Comparison of ENCODE assay signal across 7 cellular contexts in the genomic region with DNA sequence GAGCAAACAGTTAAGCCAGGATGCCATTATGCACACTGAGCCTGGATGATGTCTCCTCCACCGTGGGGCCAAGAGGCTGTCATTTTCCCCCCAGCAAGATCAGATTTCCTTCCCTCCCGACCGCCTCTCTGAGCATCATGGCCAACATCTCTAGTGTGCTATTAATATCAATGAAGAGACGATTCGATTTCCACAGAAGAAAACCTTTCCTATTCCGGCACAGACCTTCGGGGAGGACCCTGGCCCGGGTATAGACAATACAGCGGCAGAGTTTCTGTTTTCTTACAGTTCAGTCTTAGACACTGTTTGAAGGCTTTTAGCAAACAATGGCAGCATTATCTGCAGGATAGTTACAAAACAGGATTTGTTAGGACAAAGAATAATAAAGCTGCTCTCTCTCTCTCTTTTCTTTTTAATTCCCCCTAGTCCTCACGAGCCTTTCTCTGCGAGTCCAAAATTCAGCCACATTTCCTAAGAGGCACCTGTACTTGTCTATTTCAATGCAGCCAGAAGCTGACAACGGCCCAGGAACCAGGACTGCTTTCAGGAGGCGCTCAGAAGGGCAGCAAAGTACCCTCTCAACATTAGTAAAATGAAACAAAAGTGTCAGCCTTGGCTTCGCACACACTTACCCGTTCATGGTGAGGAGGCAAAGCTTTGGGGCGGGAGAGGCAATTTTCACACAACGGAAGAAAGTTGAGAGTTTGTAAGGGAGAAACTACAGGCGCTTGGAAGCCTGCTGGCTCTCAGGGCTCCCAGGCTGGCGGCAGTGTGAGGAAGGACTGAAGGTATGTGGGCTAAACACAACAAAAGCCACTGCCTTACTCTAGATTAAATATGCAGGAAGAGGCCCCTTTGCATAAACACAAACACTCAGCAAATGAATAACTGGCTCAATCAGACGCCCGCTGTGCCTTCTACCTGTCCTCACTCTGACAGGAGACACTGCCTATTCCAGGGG.
DNase-seq lines count a peak whose midpoint lies in the region; ATAC-seq and TF ChIP-seq lines count a peak whose summit lies in the region.

No MANE protein-coding gene starts in this region.

- no peaks in the 10 kb centered on the region for H3K36me3 ChIP-seq in Loucy (ENCODE audit: insufficient read depth, low read length)
- H3K36me3 ChIP-seq in naive thymus-derived CD4-positive, alpha-beta T cell (ENCODE audit: control insufficient read depth in 2 of 3, insufficient read depth in 3 of 3, low read length in 3 of 3) = no peaks in the 10 kb centered on the region
- H3K36me3 ChIP-seq in tibial artery = no peaks in the 10 kb centered on the region

- H3K4me2 ChIP-seq in Loucy (ENCODE audit: low read depth, low read length, poor library complexity, severe bottlenecking) = peak overlapping the region; percentile 85

- H3K27me3 Mint-ChIP-seq in activated CD4-positive, alpha-beta memory T cell treated with anti-CD3 and anti-CD28 coated beads, Interleukin-2, amount 10 ng/mL, durations not matched to agents 7 days and 5 days = peaks cover 6% of the 10 kb centered on the region
- peaks cover 0 to 67% (median 0%) of the 10 kb centered on the region in 5 donors for H3K27me3 Mint-ChIP-seq in naive thymus-derived CD4-positive, alpha-beta T cell

- peak overlapping the region; percentile 55 for H3K4me3 Mint-ChIP-seq in activated CD4-positive, alpha-beta memory T cell treated with anti-CD3 and anti-CD28 coated beads, Interleukin-2, amount 10 ng/mL, durations not matched to agents 7 days and 5 days
- peak overlapping the region; percentile 84 to 98 (median 95) for H3K4me3 Mint-ChIP-seq in naive thymus-derived CD4-positive, alpha-beta T cell

- TF ChIP-seq CTCF in Loucy (conservative IDR thresholded peaks at IDR 0.05; ENCODE audit: low read length) (no peak), fibroblast of the aortic adventitia (IDR thresholded peaks at IDR 0.05; ENCODE audit: insufficient read depth, low read length) (peak; percentile 3), tibial artery (IDR thresholded peaks at IDR 0.05) (no peak)

- peak overlapping the region; percentile 57 for H2AFZ ChIP-seq in Loucy (ENCODE audit: low read length)

- peak overlapping the region; percentile 90 for H3K27ac ChIP-seq in naive thymus-derived CD4-positive, alpha-beta T cell (ENCODE audit: low read depth, low read length)
- peak overlapping the region; percentile 59 to 73 for H3K27ac ChIP-seq in tibial artery

- POLR2A ChIA-PET in activated CD4-positive, alpha-beta memory T cell treated with anti-CD3 and anti-CD28 coated beads, Interleukin-2, amount 10 ng/mL, durations not matched to agents 7 days and 5 days (lab: Charles Lee) = interaction anchor here (1.1 kb wide), 1 partner anchor 242 kb away, joined by 3 read pairs; no protein-coding TSS in a partner anchor
- POLR2A ChIA-PET in naive thymus-derived CD4-positive, alpha-beta T cell (lab: Charles Lee) = interaction anchor here (1.0 to 2.3 kb wide), 5 partner anchors 10 to 183 kb away, joined by 3 to 7 read pairs (median 4); no protein-coding TSS in a partner anchor

- H4K20me1 ChIP-seq in Loucy (ENCODE audit: insufficient read depth, low read length, poor library complexity, severe bottlenecking) = peaks cover 4% of the 10 kb centered on the region

- no peak overlapping the region for H3K27ac Mint-ChIP-seq in activated CD4-positive, alpha-beta memory T cell treated with anti-CD3 and anti-CD28 coated beads, Interleukin-2, amount 10 ng/mL, durations not matched to agents 7 days and 5 days
- peak overlapping the region in 8 of 9 donors; percentile 68 to 99 (median 98) for H3K27ac Mint-ChIP-seq in naive thymus-derived CD4-positive, alpha-beta T cell

- H3K4me1 Mint-ChIP-seq in activated CD4-positive, alpha-beta memory T cell treated with anti-CD3 and anti-CD28 coated beads, Interleukin-2, amount 10 ng/mL, durations not matched to agents 7 days and 5 days = peaks cover 61% of the 10 kb centered on the region
- H3K4me1 Mint-ChIP-seq in naive thymus-derived CD4-positive, alpha-beta T cell = peaks cover 46 to 90% (median 74%) of the 10 kb centered on the region in 7 donors

- H3K36me3 Mint-ChIP-seq in activated CD4-positive, alpha-beta memory T cell treated with anti-CD3 and anti-CD28 coated beads, Interleukin-2, amount 10 ng/mL, durations not matched to agents 7 days and 5 days (ENCODE audit: low read depth) = no peaks in the 10 kb centered on the region
- peaks cover 0 to 12% (median 2%) of the 10 kb centered on the region in 5 donors for H3K36me3 Mint-ChIP-seq in naive thymus-derived CD4-positive, alpha-beta T cell

- ATAC-seq in naive thymus-derived CD4-positive, alpha-beta T cell = peak; percentile 51
- no peak for ATAC-seq in HG02840 (IDR thresholded peaks at IDR 0.05; ENCODE audit: low FRiP score, unreplicated experiment)

- H3K9me3 ChIP-seq in Loucy (ENCODE audit: insufficient read depth, low read depth, low read length) (no peaks in the 10 kb centered on the region), tibial artery (no peaks in the 10 kb centered on the region)
- H3K9me3 ChIP-seq in naive thymus-derived CD4-positive, alpha-beta T cell (ENCODE audit: control insufficient read depth in 2 of 3, low read length in 3 of 3) = no peaks in the 10 kb centered on the region

- no peak for DNase-seq in activated CD4-positive, alpha-beta memory T cell treated with anti-CD3 and anti-CD28 coated beads, Interleukin-2, amount 10 ng/mL, durations not matched to agents 7 days and 5 days
- DNase-seq in fibroblast of the aortic adventitia (ENCODE audit: low read depth) (peak; percentile 66), tibial artery (peak in 1 of 2 donors; percentile 25), amniotic stem cell (lab: John Stamatoyannopoulos, UW) (no peak)
- peak in 8 of 9 donors; percentile 23 to 46 (median 30) for DNase-seq in naive thymus-derived CD4-positive, alpha-beta T cell

- peak overlapping the region; percentile 75 for H3K9ac ChIP-seq in Loucy (ENCODE audit: low read depth, low read length, poor library complexity, severe bottlenecking)

- peaks cover 7% of the 10 kb centered on the region; the same call in 1 of the 2 replicates for H3F3A ChIP-seq in Loucy (ENCODE audit: low read depth)

- intact Hi-C loops in naive thymus-derived CD4-positive, alpha-beta T cell (cut with micrococcal nuclease) = loop anchor here (1.0 to 10.0 kb wide), 12 partner anchors 12 to 775 kb away; a partner anchor contains a TSS
- intact Hi-C loops in tibial artery (cut with DNase I; ENCODE audit: low total_unique reads) = loop anchor here (5.0 to 10.0 kb wide), 5 partner anchors 61 to 591 kb away; a partner anchor contains a TSS

- peaks cover 73% of the 10 kb centered on the region for H3K79me2 ChIP-seq in Loucy (ENCODE audit: insufficient read depth, low read length)

- CTCF ChIA-PET in activated CD4-positive, alpha-beta memory T cell treated with anti-CD3 and anti-CD28 coated beads, Interleukin-2, amount 10 ng/mL, durations not matched to agents 7 days and 5 days (lab: Charles Lee) = interaction anchor here (0.5 kb wide), 1 partner anchor 50 kb away, joined by 3 read pairs; no protein-coding TSS in a partner anchor
- CTCF ChIA-PET in naive thymus-derived CD4-positive, alpha-beta T cell (lab: Charles Lee) = interaction anchor here (0.6 to 1.4 kb wide), 7 partner anchors 76 to 756 kb away, joined by 3 to 6 read pairs (median 4); no protein-coding TSS in a partner anchor

- H3K27me3 ChIP-seq in Loucy (ENCODE audit: insufficient read depth, low read length, poor library complexity, severe bottlenecking) = no peaks in the 10 kb centered on the region
- no peaks in the 10 kb centered on the region for H3K27me3 ChIP-seq in naive thymus-derived CD4-positive, alpha-beta T cell (ENCODE audit: control insufficient read depth in 2 of 2, insufficient read depth in 2 of 2, low read length in 2 of 2)
- no peaks in the 10 kb centered on the region for H3K27me3 ChIP-seq in tibial artery

- peak overlapping the region; percentile 73 for H3K4me3 ChIP-seq in Loucy (ENCODE audit: low read length, poor library complexity, severe bottlenecking)
- H3K4me3 ChIP-seq in fibroblast of the aortic adventitia (ENCODE audit: low read depth, low read length) = peak overlapping the region; percentile 58
- peak overlapping the region; percentile 73 for H3K4me3 ChIP-seq in naive thymus-derived CD4-positive, alpha-beta T cell (ENCODE audit: low read length)
- peak overlapping the region; percentile 38 to 42 for H3K4me3 ChIP-seq in tibial artery

- H3K9me3 Mint-ChIP-seq in activated CD4-positive, alpha-beta memory T cell treated with anti-CD3 and anti-CD28 coated beads, Interleukin-2, amount 10 ng/mL, durations not matched to agents 7 days and 5 days = no peaks in the 10 kb centered on the region
- H3K9me3 Mint-ChIP-seq in naive thymus-derived CD4-positive, alpha-beta T cell = no peaks in the 10 kb centered on the region

- no peaks in the 10 kb centered on the region for H3K9me2 ChIP-seq in Loucy (replicated peaks; ENCODE audit: low read depth, low read length)

- H3K4me1 ChIP-seq in Loucy (ENCODE audit: insufficient read depth, low read length, poor library complexity, severe bottlenecking) = peaks cover 82% of the 10 kb centered on the region
- peaks cover 12 to 63% of the 10 kb centered on the region in 2 donors for H3K4me1 ChIP-seq in naive thymus-derived CD4-positive, alpha-beta T cell (ENCODE audit: control insufficient read depth in 2 of 2, insufficient read depth in 2 of 2, low read length in 2 of 2)
- peaks cover 0 to 57% (median 17%) of the 10 kb centered on the region in 4 donors for H3K4me1 ChIP-seq in tibial artery

Comparison
In these comparisons a context has a peak if more than half of its experiments do, and no peak if none do; other contexts are left out.
1. DNase-seq: peak in fibroblast of the aortic adventitia (single experiment) and naive thymus-derived CD4-positive, alpha-beta T cell (8 of 9); none in activated CD4-positive, alpha-beta memory T cell treated with anti-CD3 and anti-CD28 coated beads, Interleukin-2, amount 10 ng/mL, durations not matched to agents 7 days and 5 days (single experiment) and amniotic stem cell (single experiment).
2. Peak in every context shown above with its lines, with median percentiles within 50 percentile points of each other: H3K4me3 ChIP-seq.